In genomic region chr2:173119944-173120343, GRCh38 we compare ENCODE assay signal across 21 cellular contexts. TPM values are rescaled to one million over a fixed set of nuclear protein-coding genes. Genes with fewer than 3 reads are reported as not detected.
A peak's percentile ranks its signal among the peaks of the same experiment; 100 is the strongest.
DNase-seq lines count a peak whose midpoint lies in the region; ATAC-seq, FAIRE-seq and TF ChIP-seq lines count a peak whose summit lies in the region.
"Had no signal": no experiment of that assay in that cellular context is flagged by ENCODE, and none has a peak within 500 bp of the region (broad histone marks: within the 10 kb centered on the region; RNA-seq: fewer than 3 reads in every experiment).

No MANE protein-coding gene starts in this region.

- in situ Hi-C loops in GM13977 (cut with MboI; ENCODE audit: low pct_unique_long_range_greater_than_20kb, low sequenced_read_pairs, unreplicated experiment) (no loop called here), brain microvascular endothelial cell (cut with HindIII; ENCODE audit: low pct_ligation_motif_present, low sequenced_read_pairs) (no loop called here)

- no peak for TF ChIP-seq CTCF in GM13977 (IDR thresholded peaks at IDR 0.05; ENCODE audit: extremely low read depth, insufficient read depth, missing control alignments)
- TF ChIP-seq CTCF in astrocyte (IDR thresholded peaks at IDR 0.05; ENCODE audit: insufficient read depth, low read depth, low read length) = no peak
- no peak for TF ChIP-seq CTCF in brain microvascular endothelial cell (IDR thresholded peaks at IDR 0.05; ENCODE audit: low read depth, low read length, missing control alignments)
- TF ChIP-seq CTCF in uterus (IDR thresholded peaks at IDR 0.05) = no peak

- H3K79me2 ChIP-seq in astrocyte (ENCODE audit: insufficient read depth, low read length) = peaks cover 34% of the 10 kb centered on the region

- H3K4me3 ChIP-seq in astrocyte (ENCODE audit: insufficient read depth, low read depth, low read length) (no peak overlapping the region), rectal smooth muscle tissue (ENCODE audit: low read length) (no peak overlapping the region), brain microvascular endothelial cell (ENCODE audit: low read depth, low read length) (no peak overlapping the region), uterus (no peak overlapping the region)
- H3K4me3 ChIP-seq: spleen had no signal

- no peaks in the 10 kb centered on the region for H3K27me3 Mint-ChIP-seq in astrocyte (ENCODE audit: low read depth, unreplicated experiment)
- H3K27me3 Mint-ChIP-seq: T-helper 17 cell had no signal

- peaks cover 14% of the 10 kb centered on the region for H3K36me3 Mint-ChIP-seq in astrocyte (ENCODE audit: low read depth, unreplicated experiment)

- no peak for FAIRE-seq in astrocyte (lab: Jason Lieb, UNC)

- DNase-seq in GM13977 (ENCODE audit: low spot score) = peak; percentile 38
- no peak for DNase-seq in astrocyte (ENCODE audit: low read depth)
- DNase-seq in brain microvascular endothelial cell = no peak
- DNase-seq in uterus = no peak
- DNase-seq in CD1c-positive myeloid dendritic cell (ENCODE audit: extremely low spot score) = no peak
- DNase-seq: activated CD4-positive, CD25-positive, alpha-beta regulatory T cell treated with anti-CD3 and anti-CD28 coated beads, Interleukin-2, amount 50 U/mL, for 72 hours; activated CD8-positive, alpha-beta memory T cell treated with anti-CD3 and anti-CD28 coated beads, Interleukin-2, amount 10 ng/mL, durations not matched to agents 7 days and 5 days; activated gamma-delta T cell; AML-193; aorta; GF-D8; H7; KBM-7; NCI-H82; spleen; stimulated activated naive CD4-positive, alpha-beta T cell; T-helper 17 cell had no signal

- intact Hi-C loops in uterus (cut with DNase I; ENCODE audit: low total_unique reads) = no loop called here

- peak overlapping the region; percentile 70 for H3K27ac ChIP-seq in astrocyte (ENCODE audit: low read depth, low read length)
- peak overlapping the region; percentile 60 for H3K27ac ChIP-seq in rectal smooth muscle tissue (ENCODE audit: low read depth, low read length)
- no peak overlapping the region for H3K27ac ChIP-seq in brain microvascular endothelial cell
- no peak overlapping the region for H3K27ac ChIP-seq in uterus
- H3K27ac ChIP-seq: spleen had no signal

- H4K20me1 ChIP-seq in astrocyte (ENCODE audit: insufficient read depth, low read length) = no peaks in the 10 kb centered on the region

- H3K4me1 ChIP-seq in astrocyte (ENCODE audit: insufficient read depth, low read length) = peaks cover 4% of the 10 kb centered on the region
- peaks cover 13% of the 10 kb centered on the region for H3K4me1 ChIP-seq in rectal smooth muscle tissue (ENCODE audit: control insufficient read depth, insufficient read depth, low read length)
- peaks cover 0 to 5% of the 10 kb centered on the region in 2 donors for H3K4me1 ChIP-seq in uterus

- no peak overlapping the region for H2AFZ ChIP-seq in astrocyte (ENCODE audit: low read depth, low read length)

- H3K4me2 ChIP-seq in astrocyte (ENCODE audit: low read length) = no peak overlapping the region

- ATAC-seq in GM21825 (IDR thresholded peaks at IDR 0.05; ENCODE audit: unreplicated experiment) = peak; percentile 53
- no peak for ATAC-seq in GM19452 (IDR thresholded peaks at IDR 0.05; ENCODE audit: unreplicated experiment)
- ATAC-seq: activated CD8-positive, alpha-beta memory T cell treated with anti-CD3 and anti-CD28 coated beads, Interleukin-2, amount 10 ng/mL, durations not matched to agents 7 days and 5 days; esophagus mucosa; T-helper 17 cell had no signal

- peak overlapping the region; percentile 38 for H3K27ac Mint-ChIP-seq in astrocyte (ENCODE audit: unreplicated experiment)
- H3K27ac Mint-ChIP-seq: activated CD8-positive, alpha-beta memory T cell treated with anti-CD3 and anti-CD28 coated beads, Interleukin-2, amount 10 ng/mL, durations not matched to agents 7 days and 5 days; T-helper 17 cell had no signal

- no peak overlapping the region for H3K9ac ChIP-seq in astrocyte (ENCODE audit: low read length)
- no peak overlapping the region for H3K9ac ChIP-seq in rectal smooth muscle tissue (ENCODE audit: low read length)

- peaks cover 16% of the 10 kb centered on the region for H3K4me1 Mint-ChIP-seq in astrocyte (ENCODE audit: low read depth, unreplicated experiment)
- H3K4me1 Mint-ChIP-seq: T-helper 17 cell had no signal

- H3K27me3 ChIP-seq in astrocyte (ENCODE audit: insufficient read depth, low read length) (no peaks in the 10 kb centered on the region), rectal smooth muscle tissue (ENCODE audit: control insufficient read depth, insufficient read depth, low read length) (no peaks in the 10 kb centered on the region), brain microvascular endothelial cell (replicated peaks) (no peaks in the 10 kb centered on the region), uterus (no peaks in the 10 kb centered on the region)
- H3K27me3 ChIP-seq: spleen had no signal

- H3K4me3 Mint-ChIP-seq in astrocyte (ENCODE audit: unreplicated experiment) = no peak overlapping the region
- H3K4me3 Mint-ChIP-seq: activated CD8-positive, alpha-beta memory T cell treated with anti-CD3 and anti-CD28 coated beads, Interleukin-2, amount 10 ng/mL, durations not matched to agents 7 days and 5 days; T-helper 17 cell had no signal

- no peaks in the 10 kb centered on the region for H3K9me3 Mint-ChIP-seq in astrocyte (ENCODE audit: unreplicated experiment)

- no peak for TF ChIP-seq POLR2A in uterus (IDR thresholded peaks at IDR 0.05)

- H3K36me3 ChIP-seq in astrocyte (ENCODE audit: insufficient read depth, low read length) (no peaks in the 10 kb centered on the region), rectal smooth muscle tissue (ENCODE audit: control insufficient read depth, insufficient read depth, low read length) (no peaks in the 10 kb centered on the region), brain microvascular endothelial cell (replicated peaks) (no peaks in the 10 kb centered on the region), uterus (no peaks in the 10 kb centered on the region)
- H3K36me3 ChIP-seq: spleen had no signal

- H3K9me3 ChIP-seq in astrocyte (ENCODE audit: insufficient read depth, low read depth, low read length) (no peaks in the 10 kb centered on the region), uterus (no peaks in the 10 kb centered on the region)
- H3K9me3 ChIP-seq: spleen had no signal

RNA-seq across cellular contexts. Expression of gene MAP3K20, which starts 44.3 kb away (rescaled TPM):
- total RNA-seq in astrocyte (41.2 and 42.4 TPM in 2 replicates), uterus (100 to 1,000 TPM in 2 of 4 donors, 10 to 100 TPM in 2; 47.6 to 183 (median 124) TPM)

Comparison
In these comparisons a context has a peak if more than half of its experiments do, and no peak if none do; other contexts are left out.
1. H3K27ac ChIP-seq: peak in astrocyte (single experiment) and rectal smooth muscle tissue (single experiment); none in brain microvascular endothelial cell (single experiment) and uterus (0 of 2).